In the genomic region with DNA sequence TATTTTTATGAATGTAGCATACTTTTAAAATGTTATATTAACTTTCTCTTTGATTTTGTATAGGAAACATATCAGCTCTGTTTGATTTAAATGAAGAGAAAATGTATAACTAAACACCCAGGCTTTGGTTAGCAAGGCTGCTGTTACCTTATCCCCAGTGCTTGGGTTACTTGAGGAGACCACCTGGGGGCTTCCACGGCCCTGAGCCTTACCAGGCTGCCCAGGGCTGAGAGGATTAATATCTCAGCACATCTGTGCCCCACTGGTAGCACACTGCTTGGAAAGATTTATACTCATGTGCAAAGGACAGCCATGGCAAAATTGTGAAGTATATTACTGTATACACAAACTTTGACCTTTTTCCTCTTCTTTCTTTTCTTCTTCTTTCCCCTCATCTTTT, we compare ENCODE assay signal across 17 cellular contexts.
A peak's percentile ranks its signal among the peaks of the same experiment; 100 is the strongest.
DNase-seq lines count a peak whose midpoint lies in the region; ATAC-seq and TF ChIP-seq lines count a peak whose summit lies in the region.
"Had no signal": no experiment of that assay in that cellular context is flagged by ENCODE, and none has a peak within 500 bp of the region (broad histone marks: within the 10 kb centered on the region; RNA-seq: fewer than 3 reads in every experiment).

No MANE protein-coding gene starts in this region.

- CTCF ChIA-PET in WTC11 (lab: Charles Lee) = no interaction called here

- no peak overlapping the region for H3K27ac Mint-ChIP-seq in WTC11
- H3K27ac Mint-ChIP-seq: CD4-positive, CD25-positive, alpha-beta regulatory T cell; CD8-positive, alpha-beta memory T cell; H9 had no signal

- no peak overlapping the region for H3K27ac ChIP-seq in dorsolateral prefrontal cortex
- H3K27ac ChIP-seq: HL-60 had no signal

- DNase-seq in D341Med (ENCODE audit: low spot score) (peak; percentile 36), NCI-H2171 (lab: John Stamatoyannopoulos, UW) (peak; percentile 15), NCI-H69 (lab: John Stamatoyannopoulos, UW) (peak; percentile 50), WTC11 (ENCODE audit: low spot score) (no peak), dorsolateral prefrontal cortex (no peak)
- no peak for DNase-seq in activated CD4-positive, alpha-beta T cell treated with anti-CD3 and anti-CD28 coated beads for 48 hours
- DNase-seq: BE2C; C1 segment of cervical spinal cord; CD4-positive, CD25-positive, alpha-beta regulatory T cell; CD8-positive, alpha-beta memory T cell; COR-L47; DMS79 treated with DMSO at 0.1 percent for 48 hours; GF-D8; H9 had no signal

- 0 out of 2 replicates have a peak, but pooled peaks cover 5% of the 10 kb centered on the region for H3K9me3 Mint-ChIP-seq in WTC11

- H3K27me3 ChIP-seq in dorsolateral prefrontal cortex = no peaks in the 10 kb centered on the region
- H3K27me3 ChIP-seq: BE2C had no signal

- peak; percentile 41; the same call in 1 of the 2 replicates for ATAC-seq in WTC11
- ATAC-seq in GM19452 (IDR thresholded peaks at IDR 0.05; ENCODE audit: unreplicated experiment) = no peak
- no peak for ATAC-seq in HG03139 (IDR thresholded peaks at IDR 0.05; ENCODE audit: unreplicated experiment)

- H3K36me3 Mint-ChIP-seq in WTC11 = no peaks in the 10 kb centered on the region
- H3K36me3 Mint-ChIP-seq: CD4-positive, CD25-positive, alpha-beta regulatory T cell; CD8-positive, alpha-beta memory T cell had no signal

- no peaks in the 10 kb centered on the region for H3K27me3 Mint-ChIP-seq in WTC11 (ENCODE audit: low read depth)
- H3K27me3 Mint-ChIP-seq: CD4-positive, CD25-positive, alpha-beta regulatory T cell had no signal

- H3K4me1 Mint-ChIP-seq in WTC11 = peaks cover 23% of the 10 kb centered on the region
- H3K4me1 Mint-ChIP-seq: CD4-positive, CD25-positive, alpha-beta regulatory T cell; CD8-positive, alpha-beta memory T cell had no signal

- POLR2A ChIA-PET in WTC11 (lab: Charles Lee) = no interaction called here

- no peak overlapping the region for H3K4me3 ChIP-seq in dorsolateral prefrontal cortex

- TF ChIP-seq CTCF in WTC11 (IDR thresholded peaks at IDR 0.05) = no peak
- TF ChIP-seq CTCF in dorsolateral prefrontal cortex (IDR thresholded peaks at IDR 0.05 in 54 of 56, conservative IDR thresholded peaks at IDR 0.05 in 2 of 56; ENCODE audit: low read depth in 1 of 56, partially characterized antibody in 56 of 56) = no peak

- intact Hi-C loops in dorsolateral prefrontal cortex (cut with DNase I) = no loop called here

- H3K4me3 Mint-ChIP-seq in WTC11 = no peak overlapping the region
- H3K4me3 Mint-ChIP-seq: CD4-positive, CD25-positive, alpha-beta regulatory T cell; CD8-positive, alpha-beta memory T cell; H9 had no signal

TF ChIP-seq in WTC11, 78 proteins besides CTCF, POLR2A, EP300 and RAD21:
- TF ChIP-seq TP53 (CRISPR knock-in tag; IDR thresholded peaks at IDR 0.05) (no peak), ZNF138 (CRISPR knock-in tag; conservative IDR thresholded peaks at IDR 0.05) (no peak), ZNF396 (CRISPR knock-in tag; IDR thresholded peaks at IDR 0.05; ENCODE audit: borderline replicate concordance) (no peak), NR1H2 (CRISPR knock-in tag; IDR thresholded peaks at IDR 0.05) (no peak), OVOL2 (CRISPR knock-in tag; IDR thresholded peaks at IDR 0.05; ENCODE audit: borderline replicate concordance) (no peak), SP1 (CRISPR knock-in tag; conservative IDR thresholded peaks at IDR 0.05) (no peak), FOXP1 (CRISPR knock-in tag; IDR thresholded peaks at IDR 0.05; ENCODE audit: borderline replicate concordance) (no peak), NFYB (CRISPR knock-in tag; conservative IDR thresholded peaks at IDR 0.05; ENCODE audit: low read depth) (no peak), GTF2I (CRISPR knock-in tag; conservative IDR thresholded peaks at IDR 0.05) (no peak)
- TF ChIP-seq, protein P1, sequence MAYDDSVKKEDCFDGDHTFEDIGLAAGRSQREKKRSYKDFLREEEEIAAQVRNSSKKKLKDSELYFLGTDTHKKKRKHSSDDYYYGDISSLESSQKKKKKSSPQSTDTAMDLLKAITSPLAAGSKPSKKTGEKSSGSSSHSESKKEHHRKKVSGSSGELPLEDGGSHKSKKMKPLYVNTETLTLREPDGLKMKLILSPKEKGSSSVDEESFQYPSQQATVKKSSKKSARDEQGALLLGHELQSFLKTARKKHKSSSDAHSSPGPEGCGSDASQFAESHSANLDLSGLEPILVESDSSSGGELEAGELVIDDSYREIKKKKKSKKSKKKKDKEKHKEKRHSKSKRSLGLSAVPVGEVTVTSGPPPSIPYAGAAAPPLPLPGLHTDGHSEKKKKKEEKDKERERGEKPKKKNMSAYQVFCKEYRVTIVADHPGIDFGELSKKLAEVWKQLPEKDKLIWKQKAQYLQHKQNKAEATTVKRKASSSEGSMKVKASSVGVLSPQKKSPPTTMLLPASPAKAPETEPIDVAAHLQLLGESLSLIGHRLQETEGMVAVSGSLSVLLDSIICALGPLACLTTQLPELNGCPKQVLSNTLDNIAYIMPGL (CRISPR knock-in tag; IDR thresholded peaks at IDR 0.05) = no peak
- TF ChIP-seq, protein P2, sequence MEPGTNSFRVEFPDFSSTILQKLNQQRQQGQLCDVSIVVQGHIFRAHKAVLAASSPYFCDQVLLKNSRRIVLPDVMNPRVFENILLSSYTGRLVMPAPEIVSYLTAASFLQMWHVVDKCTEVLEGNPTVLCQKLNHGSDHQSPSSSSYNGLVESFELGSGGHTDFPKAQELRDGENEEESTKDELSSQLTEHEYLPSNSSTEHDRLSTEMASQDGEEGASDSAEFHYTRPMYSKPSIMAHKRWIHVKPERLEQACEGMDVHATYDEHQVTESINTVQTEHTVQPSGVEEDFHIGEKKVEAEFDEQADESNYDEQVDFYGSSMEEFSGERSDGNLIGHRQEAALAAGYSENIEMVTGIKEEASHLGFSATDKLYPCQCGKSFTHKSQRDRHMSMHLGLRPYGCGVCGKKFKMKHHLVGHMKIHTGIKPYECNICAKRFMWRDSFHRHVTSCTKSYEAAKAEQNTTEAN (CRISPR knock-in tag; IDR thresholded peaks at IDR 0.05) = no peak
- TF ChIP-seq, protein P3, sequence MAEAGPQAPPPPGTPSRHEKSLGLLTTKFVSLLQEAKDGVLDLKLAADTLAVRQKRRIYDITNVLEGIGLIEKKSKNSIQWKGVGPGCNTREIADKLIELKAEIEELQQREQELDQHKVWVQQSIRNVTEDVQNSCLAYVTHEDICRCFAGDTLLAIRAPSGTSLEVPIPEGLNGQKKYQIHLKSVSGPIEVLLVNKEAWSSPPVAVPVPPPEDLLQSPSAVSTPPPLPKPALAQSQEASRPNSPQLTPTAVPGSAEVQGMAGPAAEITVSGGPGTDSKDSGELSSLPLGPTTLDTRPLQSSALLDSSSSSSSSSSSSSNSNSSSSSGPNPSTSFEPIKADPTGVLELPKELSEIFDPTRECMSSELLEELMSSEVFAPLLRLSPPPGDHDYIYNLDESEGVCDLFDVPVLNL (CRISPR knock-in tag; IDR thresholded peaks at IDR 0.05; ENCODE audit: borderline replicate concordance, low read depth) = no peak

Comparison
In these comparisons a context has a peak if more than half of its experiments do, and no peak if none do; other contexts are left out.
1. DNase-seq: peak in D341Med (single experiment), NCI-H2171 (single experiment) and NCI-H69 (single experiment); none in WTC11 (single experiment), dorsolateral prefrontal cortex (0 of 10) and activated CD4-positive, alpha-beta T cell treated with anti-CD3 and anti-CD28 coated beads for 48 hours (single experiment).